1 cellular context compared by ENCODE assay signal in genomic region chrX:48025561-48025960, GRCh38.
TF ChIP-seq lines count a peak whose summit lies in the region.

No MANE protein-coding gene starts in this region.

TF ChIP-seq in K562, 482 proteins besides CTCF, POLR2A, EP300 and RAD21 (continued from another document):
- no peak for TF ChIP-seq ZNF518B (CRISPR knock-in tag; IDR thresholded peaks at IDR 0.05)
